In the genomic region with DNA sequence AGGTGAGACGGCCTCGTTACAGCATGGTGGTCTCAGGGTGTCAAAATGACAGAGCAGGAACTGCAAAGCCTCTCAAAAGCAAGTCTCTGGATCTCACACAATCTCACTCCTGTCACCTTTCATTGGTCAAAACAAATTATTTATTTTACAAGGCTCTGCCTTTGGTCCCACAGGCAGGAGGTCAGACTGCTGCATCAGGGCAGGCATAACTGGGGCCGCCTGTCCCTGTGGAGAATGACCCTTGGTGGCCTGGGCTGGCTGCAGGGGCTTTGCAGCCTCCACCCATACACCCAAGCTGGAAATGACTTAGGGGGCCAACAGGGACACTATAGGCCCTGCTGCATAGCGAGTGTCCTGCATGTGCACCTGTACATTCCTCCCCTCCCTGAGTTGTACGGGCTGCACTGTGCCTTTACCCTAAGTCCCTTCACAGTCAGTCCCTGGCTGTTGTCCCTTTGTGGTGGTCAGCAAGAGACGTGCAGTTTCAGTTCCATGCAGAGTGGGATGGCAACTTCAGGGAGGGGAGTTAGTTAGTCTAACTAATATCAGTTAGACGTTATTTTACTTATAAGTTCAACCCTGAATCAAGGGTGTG, we compare ENCODE assay signal across 32 cellular contexts.
"Had no signal": no experiment of that assay in that cellular context is flagged by ENCODE, and none has a peak within 500 bp of the region (broad histone marks: within the 10 kb centered on the region; RNA-seq: fewer than 3 reads in every experiment).

No MANE protein-coding gene starts in this region.

- H3K4me1 ChIP-seq: adrenal gland, body of pancreas, esophagus squamous epithelium, gastroesophageal sphincter had no signal

- H3K27ac Mint-ChIP-seq: activated CD4-positive, alpha-beta memory T cell treated with anti-CD3 and anti-CD28 coated beads for 36 hours; activated CD4-positive, alpha-beta T cell treated with anti-CD3 and anti-CD28 coated beads for 36 hours; activated CD4-positive, alpha-beta T cell treated with anti-CD3 and anti-CD28 coated beads, Interleukin-2, amount 10 ng/mL, durations not matched to agents 24 days and 14 days; activated CD8-positive, alpha-beta memory T cell treated with anti-CD3 and anti-CD28 coated beads, Interleukin-2, amount 10 ng/mL, durations not matched to agents 7 days and 5 days; activated CD8-positive, alpha-beta T cell treated with anti-CD3 and anti-CD28 coated beads, Interleukin-2, amount 10 ng/mL, durations not matched to agents 7 days and 5 days; activated naive CD4-positive, alpha-beta T cell treated with anti-CD3 and anti-CD28 coated beads for 36 hours; activated naive CD4-positive, alpha-beta T cell treated with anti-CD3 and anti-CD28 coated beads, Interleukin-2, amount 50 U/mL, for 24 hours; activated naive CD8-positive, alpha-beta T cell treated with anti-CD3 and anti-CD28 coated beads for 36 hours; activated naive CD8-positive, alpha-beta T cell treated with anti-CD3 and anti-CD28 coated beads, Interleukin-2, amount 50 U/mL, for 24 hours; activated T-helper 1 cell treated with anti-CD3 and anti-CD28 coated beads, Interleukin-12 subunit alpha, Interleukin-12 subunit beta, Interleukin-2, Interleukin-4 antibody, amounts not matched to agents 30 ng/mL and 10 ng/mL and 1 ng/mL, durations not matched to agents 14 hours and 24 hours and 36 hours; activated T-helper 2 cell treated with anti-CD3 and anti-CD28 coated beads, Interferon-gamma antibody, Interleukin-2, Interleukin-4, amounts not matched to agents 10 μg/mL and 5 μg/mL and 100 μg/mL, durations not matched to agents 14 hours and 24 hours and 36 hours; effector memory CD8-positive, alpha-beta T cell had no signal

- H3K4me3 Mint-ChIP-seq: activated CD4-positive, alpha-beta memory T cell treated with anti-CD3 and anti-CD28 coated beads for 36 hours; activated CD4-positive, alpha-beta T cell treated with anti-CD3 and anti-CD28 coated beads for 36 hours; activated CD4-positive, alpha-beta T cell treated with anti-CD3 and anti-CD28 coated beads, Interleukin-2, amount 10 ng/mL, durations not matched to agents 24 days and 14 days; activated CD8-positive, alpha-beta memory T cell treated with anti-CD3 and anti-CD28 coated beads, Interleukin-2, amount 10 ng/mL, durations not matched to agents 7 days and 5 days; activated CD8-positive, alpha-beta T cell treated with anti-CD3 and anti-CD28 coated beads, Interleukin-2, amount 10 ng/mL, durations not matched to agents 7 days and 5 days; activated naive CD4-positive, alpha-beta T cell treated with anti-CD3 and anti-CD28 coated beads for 36 hours; activated naive CD4-positive, alpha-beta T cell treated with anti-CD3 and anti-CD28 coated beads, Interleukin-2, amount 50 U/mL, for 24 hours; activated naive CD8-positive, alpha-beta T cell treated with anti-CD3 and anti-CD28 coated beads for 36 hours; activated naive CD8-positive, alpha-beta T cell treated with anti-CD3 and anti-CD28 coated beads, Interleukin-2, amount 50 U/mL, for 24 hours; activated T-helper 1 cell treated with anti-CD3 and anti-CD28 coated beads, Interleukin-12 subunit alpha, Interleukin-12 subunit beta, Interleukin-2, Interleukin-4 antibody, amounts not matched to agents 30 ng/mL and 10 ng/mL and 1 ng/mL, durations not matched to agents 14 hours and 24 hours and 36 hours; effector memory CD8-positive, alpha-beta T cell had no signal

- H3K4me1 Mint-ChIP-seq: activated CD4-positive, alpha-beta T cell treated with anti-CD3 and anti-CD28 coated beads for 36 hours; activated CD4-positive, alpha-beta T cell treated with anti-CD3 and anti-CD28 coated beads, Interleukin-2, amount 10 ng/mL, durations not matched to agents 24 days and 14 days; activated CD8-positive, alpha-beta memory T cell treated with anti-CD3 and anti-CD28 coated beads, Interleukin-2, amount 10 ng/mL, durations not matched to agents 7 days and 5 days; activated naive CD4-positive, alpha-beta T cell treated with anti-CD3 and anti-CD28 coated beads, Interleukin-2, amount 50 U/mL, for 24 hours; activated naive CD8-positive, alpha-beta T cell treated with anti-CD3 and anti-CD28 coated beads for 36 hours; activated naive CD8-positive, alpha-beta T cell treated with anti-CD3 and anti-CD28 coated beads, Interleukin-2, amount 50 U/mL, for 24 hours had no signal

- H3K4me3 ChIP-seq: adrenal gland, body of pancreas, esophagus squamous epithelium, gastroesophageal sphincter had no signal

- H3K27me3 Mint-ChIP-seq: activated CD4-positive, alpha-beta memory T cell treated with anti-CD3 and anti-CD28 coated beads for 36 hours; activated CD4-positive, alpha-beta T cell treated with anti-CD3 and anti-CD28 coated beads for 36 hours; activated CD4-positive, alpha-beta T cell treated with anti-CD3 and anti-CD28 coated beads, Interleukin-2, amount 10 ng/mL, durations not matched to agents 24 days and 14 days; activated CD8-positive, alpha-beta memory T cell treated with anti-CD3 and anti-CD28 coated beads, Interleukin-2, amount 10 ng/mL, durations not matched to agents 7 days and 5 days; activated naive CD8-positive, alpha-beta T cell treated with anti-CD3 and anti-CD28 coated beads for 36 hours; activated naive CD8-positive, alpha-beta T cell treated with anti-CD3 and anti-CD28 coated beads, Interleukin-2, amount 50 U/mL, for 24 hours; effector memory CD8-positive, alpha-beta T cell had no signal

- ATAC-seq: activated CD4-positive, alpha-beta T cell treated with anti-CD3 and anti-CD28 coated beads for 36 hours; activated CD8-positive, alpha-beta memory T cell treated with anti-CD3 and anti-CD28 coated beads, Interleukin-2, amount 10 ng/mL, durations not matched to agents 7 days and 5 days; activated CD8-positive, alpha-beta T cell treated with anti-CD3 and anti-CD28 coated beads, Interleukin-2, amount 10 ng/mL, durations not matched to agents 7 days and 5 days; activated naive CD8-positive, alpha-beta T cell treated with anti-CD3 and anti-CD28 coated beads, Interleukin-2, amount 50 U/mL, for 24 hours; body of pancreas; effector memory CD8-positive, alpha-beta T cell; gastroesophageal sphincter had no signal

- H3K36me3 ChIP-seq: adrenal gland had no signal

- FAIRE-seq: colon had no signal

- H3K9me3 Mint-ChIP-seq: activated naive CD4-positive, alpha-beta T cell treated with anti-CD3 and anti-CD28 coated beads, Interleukin-2, amount 50 U/mL, for 24 hours; effector memory CD8-positive, alpha-beta T cell had no signal

- H3K9me3 ChIP-seq: adrenal gland, body of pancreas, esophagus squamous epithelium had no signal

- DNase-seq: activated CD4-positive, alpha-beta memory T cell treated with anti-CD3 and anti-CD28 coated beads for 36 hours; activated CD4-positive, alpha-beta T cell treated with anti-CD3 and anti-CD28 coated beads for 36 hours; activated CD4-positive, alpha-beta T cell treated with anti-CD3 and anti-CD28 coated beads, Interleukin-2, amount 10 ng/mL, durations not matched to agents 24 days and 14 days; activated CD4-positive, CD25-positive, alpha-beta regulatory T cell; activated CD4-positive, CD25-positive, alpha-beta regulatory T cell treated with anti-CD3 and anti-CD28 coated beads, Interleukin-2, amount 50 U/mL, for 72 hours; activated CD8-positive, alpha-beta memory T cell treated with anti-CD3 and anti-CD28 coated beads, Interleukin-2, amount 10 ng/mL, durations not matched to agents 7 days and 5 days; activated CD8-positive, alpha-beta memory T cell treated with anti-CD3 and anti-CD28 coated beads, Interleukin-2, amount 50 U/mL, for 4 hours; activated CD8-positive, alpha-beta T cell treated with anti-CD3 and anti-CD28 coated beads, Interleukin-2, amount 10 ng/mL, durations not matched to agents 7 days and 5 days; activated effector memory CD4-positive, alpha-beta T cell treated with anti-CD3 and anti-CD28 coated beads, Interleukin-2, amount 50 U/mL, for 16 hours; activated naive CD4-positive, alpha-beta T cell treated with anti-CD3 and anti-CD28 coated beads for 36 hours; activated naive CD8-positive, alpha-beta T cell treated with anti-CD3 and anti-CD28 coated beads for 36 hours; activated naive CD8-positive, alpha-beta T cell treated with anti-CD3 and anti-CD28 coated beads, Interleukin-2, amount 50 U/mL, for 24 hours; activated T-cell treated with anti-CD3 and anti-CD28 coated beads, Interleukin-2, amount 50 U/mL, for 1 hour; activated T-cell treated with anti-CD3 and anti-CD28 coated beads, Interleukin-2, amount 50 U/mL, for 48 hours; adrenal gland; amygdala; aorta; body of pancreas; caudate nucleus; cortex of kidney; dermis blood vessel endothelial cell; effector CD4-positive, alpha-beta T cell; effector memory CD8-positive, alpha-beta T cell; erythroblast; esophagus squamous epithelium; foreskin melanocyte; T-helper 2 cell had no signal

- H3K27me3 ChIP-seq: adrenal gland, body of pancreas, esophagus squamous epithelium, gastroesophageal sphincter had no signal

- H3K27ac ChIP-seq: adrenal gland, body of pancreas, esophagus squamous epithelium, gastroesophageal sphincter had no signal
